ENCODE assay signal across 20 cellular contexts in the genomic region with DNA sequence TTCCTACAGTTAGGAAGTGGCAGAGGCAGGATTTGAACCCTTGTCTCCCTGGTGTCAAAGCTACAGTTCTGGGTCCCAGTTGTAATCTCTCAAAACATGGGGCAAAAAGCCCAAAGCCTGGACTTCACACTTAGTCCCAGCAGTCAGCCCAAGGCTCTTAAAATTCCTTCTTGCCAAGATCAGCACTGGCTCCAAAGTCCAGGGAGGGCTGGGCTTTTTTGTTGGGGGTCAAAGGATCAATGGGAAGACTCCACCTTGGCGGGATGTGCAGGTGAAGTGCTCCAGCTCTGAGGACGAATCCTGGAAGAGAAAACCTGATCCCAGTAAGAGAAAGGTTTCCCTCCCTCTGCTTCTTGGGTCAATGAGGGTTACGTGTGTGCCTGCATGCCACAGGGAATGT.
"Had no signal": no experiment of that assay in that cellular context is flagged by ENCODE, and none has a peak within 500 bp of the region (broad histone marks: within the 10 kb centered on the region; RNA-seq: fewer than 3 reads in every experiment).

No MANE protein-coding gene starts in this region.

- H3K9me3 ChIP-seq: esophagus muscularis mucosa, gastrocnemius medialis, pancreas, tibial artery had no signal

- H3K27me3 Mint-ChIP-seq: progenitor cell of endocrine pancreas had no signal

- DNase-seq: effector memory CD8-positive, alpha-beta T cell; gastrocnemius medialis; glutamatergic neuron; immature natural killer cell; left ventricle myocardium inferior; nucleus accumbens; right cardiac atrium; stimulated activated CD4-positive, alpha-beta T cell treated with anti-CD3 and anti-CD28 coated beads, Interleukin-2, amount 100 ng/mL, for 48 hours; stimulated activated naive CD8-positive, alpha-beta T cell treated with anti-CD3 and anti-CD28 coated beads, Interleukin-15, Interleukin-2, amounts not matched to agents 100 U/mL and 50 U/mL, for 24 hours; tibial artery had no signal

- ATAC-seq: effector memory CD8-positive, alpha-beta T cell; gastrocnemius medialis; natural killer cell treated with Interleukin-12 subunit alpha and Interleukin-12 subunit beta and Interleukin-15 and Interleukin-18, amount 100 ng/mL, for 72 hours; right cardiac atrium; stimulated activated effector memory CD8-positive, alpha-beta T cell treated with anti-CD3 and anti-CD28 coated beads, Interleukin-12 subunit alpha, Interleukin-12 subunit beta, amount 100 ng/mL, for 72 hours; stimulated activated naive CD8-positive, alpha-beta T cell treated with anti-CD3 and anti-CD28 coated beads, Interleukin-15, Interleukin-2, amounts not matched to agents 100 U/mL and 50 U/mL, for 24 hours had no signal

- H3K27ac ChIP-seq: epithelial cell of prostate, esophagus muscularis mucosa, gastrocnemius medialis, left ventricle myocardium inferior, neural progenitor cell, pancreas, tibial artery had no signal

- H3K9ac ChIP-seq: neural progenitor cell had no signal

- H3K4me3 ChIP-seq: esophagus muscularis mucosa, gastrocnemius medialis, left ventricle myocardium inferior, lung, neural progenitor cell, pancreas, smooth muscle cell, tibial artery had no signal

- H3K4me1 Mint-ChIP-seq: central memory CD8-positive, alpha-beta T cell; immature natural killer cell; neural progenitor cell; stimulated activated effector memory CD8-positive, alpha-beta T cell treated with anti-CD3 and anti-CD28 coated beads, Interleukin-12 subunit alpha, Interleukin-12 subunit beta, amount 100 ng/mL, for 72 hours had no signal

- H3K9me3 Mint-ChIP-seq: central memory CD8-positive, alpha-beta T cell; effector memory CD8-positive, alpha-beta T cell; natural killer cell treated with Interleukin-12 subunit alpha and Interleukin-12 subunit beta and Interleukin-15 and Interleukin-18, amount 100 ng/mL, for 72 hours; stimulated activated effector memory CD8-positive, alpha-beta T cell treated with anti-CD3 and anti-CD28 coated beads, Interleukin-12 subunit alpha, Interleukin-12 subunit beta, amount 100 ng/mL, for 72 hours had no signal

- H3K27me3 ChIP-seq: esophagus muscularis mucosa, gastrocnemius medialis, neural progenitor cell, pancreas, tibial artery had no signal

- H3K36me3 ChIP-seq: esophagus muscularis mucosa, gastrocnemius medialis, left ventricle myocardium inferior, neural progenitor cell, pancreas, tibial artery had no signal

- H3K4me1 ChIP-seq: esophagus muscularis mucosa, gastrocnemius medialis, left ventricle myocardium inferior, neural progenitor cell, pancreas, tibial artery had no signal

- H3K4me3 Mint-ChIP-seq: central memory CD8-positive, alpha-beta T cell; effector memory CD8-positive, alpha-beta T cell; immature natural killer cell; natural killer cell treated with Interleukin-12 subunit alpha and Interleukin-12 subunit beta and Interleukin-15 and Interleukin-18, amount 100 ng/mL, for 72 hours; neural progenitor cell; stimulated activated effector memory CD8-positive, alpha-beta T cell treated with anti-CD3 and anti-CD28 coated beads, Interleukin-12 subunit alpha, Interleukin-12 subunit beta, amount 100 ng/mL, for 72 hours had no signal

- H3K27ac Mint-ChIP-seq: effector memory CD8-positive, alpha-beta T cell; immature natural killer cell; natural killer cell treated with Interleukin-12 subunit alpha and Interleukin-12 subunit beta and Interleukin-15 and Interleukin-18, amount 100 ng/mL, for 72 hours; neural progenitor cell; progenitor cell of endocrine pancreas; stimulated activated effector memory CD8-positive, alpha-beta T cell treated with anti-CD3 and anti-CD28 coated beads, Interleukin-12 subunit alpha, Interleukin-12 subunit beta, amount 100 ng/mL, for 72 hours had no signal

- H3K36me3 Mint-ChIP-seq: immature natural killer cell; natural killer cell treated with Interleukin-12 subunit alpha and Interleukin-12 subunit beta and Interleukin-15 and Interleukin-18, amount 100 ng/mL, for 72 hours; neural progenitor cell; stimulated activated effector memory CD8-positive, alpha-beta T cell treated with anti-CD3 and anti-CD28 coated beads, Interleukin-12 subunit alpha, Interleukin-12 subunit beta, amount 100 ng/mL, for 72 hours had no signal
